ENCODE assay signal across 24 cellular contexts in genomic region chr6:29825848-29826247, GRCh38. TPM values are rescaled to one million over a fixed set of nuclear protein-coding genes. Genes with fewer than 3 reads are reported as not detected.
DNase-seq lines count a peak whose midpoint lies in the region; ATAC-seq and TF ChIP-seq lines count a peak whose summit lies in the region.
"Had no signal": no experiment of that assay in that cellular context is flagged by ENCODE, and none has a peak within 500 bp of the region (broad histone marks: within the 10 kb centered on the region; RNA-seq: fewer than 3 reads in every experiment).

No MANE protein-coding gene starts in this region.

- CTCF ChIA-PET in HCT116 (lab: Charles Lee), result interaction anchor here (0.5 to 1.5 kb wide), 3 partner anchors 8 to 172 kb away, joined by 3 to 4 read pairs (median 3); no protein-coding TSS in a partner anchor

- ATAC-seq in HCT116, result no peak; the same call in 1 of the 2 replicates
- ATAC-seq: GM12878 had no signal

- POLR2A ChIA-PET in HCT116 (lab: Charles Lee), result no interaction called here

- peak overlapping the region; percentile 20; the same call in 1 of the 2 replicates for H3K4me2 ChIP-seq in HCT116 (ENCODE audit: low read length)
- H3K4me2 ChIP-seq: BLaER1 had no signal

- peaks cover 2 to 14% of the 10 kb centered on the region in 2 experiments; a peak in 2 of 4 replicates for H3K4me1 ChIP-seq in HCT116 (ENCODE audit: control insufficient read depth in 1 of 2, insufficient read depth in 2 of 2, low read length in 2 of 2)
- H3K4me1 ChIP-seq: BE2C, BLaER1 had no signal

- H3K79me2 ChIP-seq in HCT116 (ENCODE audit: insufficient read depth, low read length), result no peaks in the 10 kb centered on the region

- no peaks in the 10 kb centered on the region for H3K9me2 ChIP-seq in HCT116 (ENCODE audit: insufficient read depth)

- no peaks in the 10 kb centered on the region for H3K36me3 ChIP-seq in HCT116 (ENCODE audit: control insufficient read depth in 1 of 2, insufficient read depth in 2 of 2, low read length in 2 of 2)
- H3K36me3 ChIP-seq: BE2C, BLaER1 had no signal

- no peak overlapping the region for H2AFZ ChIP-seq in HCT116 (ENCODE audit: low read depth, low read length, poor library complexity, severe bottlenecking)

- no peaks in the 10 kb centered on the region for H4K20me1 ChIP-seq in HCT116 (ENCODE audit: insufficient read depth)
- H4K20me1 ChIP-seq: BLaER1 had no signal

- RAD21 ChIA-PET in HCT116 (lab: Charles Lee; ENCODE audit: low non-redundant PET in 1 of 2, low total read pairs in 2 of 2, uncharacterized antibody in 2 of 2, unreplicated experiment in 2 of 2), result no interaction called here

- no peak overlapping the region for H3K9ac ChIP-seq in HCT116 (ENCODE audit: low read length)
- H3K9ac ChIP-seq: BLaER1 had no signal

- DNase-seq in HCT116 (ENCODE audit: low read depth, low spot score), result no peak
- DNase-seq in SK-MEL-5 (ENCODE audit: low read depth, low spot score), result peak; percentile 69
- DNase-seq in epithelial cell of prostate (ENCODE audit: low read depth, low spot score), result no peak
- DNase-seq in OCI-M2 (lab: John Stamatoyannopoulos, UW; ENCODE audit: unreplicated experiment), result no peak
- no peak for DNase-seq in activated CD4-positive, alpha-beta T cell treated with anti-CD3 and anti-CD28 coated beads for 4 hours
- no peak for DNase-seq in NCI-H2081 (lab: John Stamatoyannopoulos, UW)
- DNase-seq: 8988T; BE2C; C1 segment of cervical spinal cord; CD4-positive, alpha-beta memory T cell; CD4-positive, CD25-positive, alpha-beta regulatory T cell; CD8-positive, alpha-beta memory T cell; COR-L47; DMS 273 treated with DMSO at 0.1 percent for 48 hours; DMS153; DMS79; DND-41; GDM1 had no signal

- no peak for TF ChIP-seq RAD21 in HCT116 (IDR thresholded peaks at IDR 0.05; ENCODE audit: low read depth)

- H3K9me3 ChIP-seq in HCT116 (ENCODE audit: control insufficient read depth in 1 of 2, insufficient read depth in 1 of 2, low read depth in 1 of 2, low read length in 2 of 2), result no peaks in the 10 kb centered on the region
- H3K9me3 ChIP-seq: BE2C, BLaER1 had no signal

- no peak overlapping the region for H3K4me3 ChIP-seq in HCT116 (replicated peaks in 1 of 2; ENCODE audit: low read depth in 1 of 2, low read length in 2 of 2)
- H3K4me3 ChIP-seq: BLaER1, GM12878 had no signal

- intact Hi-C loops in HCT116 (cut with micrococcal nuclease), result no loop called here

- no peak overlapping the region for H3K27ac ChIP-seq in HCT116 (ENCODE audit: low read depth, low read length)
- peak overlapping the region; percentile 34 for H3K27ac ChIP-seq in epithelial cell of prostate
- H3K27ac ChIP-seq: BLaER1 had no signal

- TF ChIP-seq CTCF in HCT116 (IDR thresholded peaks at IDR 0.05 in 2 of 3, conservative IDR thresholded peaks at IDR 0.05 in 1 of 3; ENCODE audit: borderline replicate concordance in 1 of 3, insufficient read depth in 1 of 3, low read depth in 2 of 3, low read length in 2 of 3), result no peak

- H3K27me3 ChIP-seq in HCT116 (ENCODE audit: insufficient read depth, low read length), result no peaks in the 10 kb centered on the region

- no peak for TF ChIP-seq POLR2A in HCT116 (IDR thresholded peaks at IDR 0.05; ENCODE audit: borderline replicate concordance, extremely low read depth, insufficient read depth, insufficient read length)

- in situ Hi-C loops in SK-MEL-5 (cut with HindIII; ENCODE audit: low pct_unique_long_range_greater_than_20kb, low sequenced_read_pairs), result no loop called here

- BruUV-seq in HCT116 (replicated peaks; lab: Mats Ljungman, UMichigan), result no TSS peak

TF ChIP-seq in HCT116, 20 proteins besides CTCF, POLR2A, EP300 and RAD21:
- TF ChIP-seq ZNF274 (IDR thresholded peaks at IDR 0.05; ENCODE audit: low read depth, low read length), result no peak
- no peak for TF ChIP-seq ATF3 (IDR thresholded peaks at IDR 0.05)
- TF ChIP-seq REST (IDR thresholded peaks at IDR 0.05; ENCODE audit: low read depth), result no peak
- no peak for TF ChIP-seq FOSL1 (IDR thresholded peaks at IDR 0.05; ENCODE audit: low read depth)
- TF ChIP-seq SRF (IDR thresholded peaks at IDR 0.05; ENCODE audit: low read depth), result no peak
- no peak for TF ChIP-seq ZBTB33 (IDR thresholded peaks at IDR 0.05; ENCODE audit: extremely low read depth, insufficient replicate concordance, low read length)
- no peak for TF ChIP-seq POLR2AphosphoS5 (IDR thresholded peaks at IDR 0.05; ENCODE audit: low read depth, low read length)
- TF ChIP-seq SP1 (IDR thresholded peaks at IDR 0.05; ENCODE audit: low read depth), result no peak
- TF ChIP-seq TCF7L2 (IDR thresholded peaks at IDR 0.05; ENCODE audit: borderline replicate concordance, extremely low read depth, insufficient read depth, insufficient read length), result no peak
TF ChIP-seq in HCT116: peak in this region for 0.

RNA-seq across cellular contexts. Expression of gene HLA-G, which starts 1.8 kb away (rescaled TPM):
- not detected for total RNA-seq in HCT116 (2021; ENCODE audit: unreplicated experiment)
- 0.11 TPM in 1 of 2 replicates, not detected in the other for polyA plus RNA-seq in HCT116 (2012)
- total RNA-seq in SK-MEL-5 (2014; rRNA removed; shearing (Covaris generic)), result 0.32 and 0.37 TPM in 2 replicates
- polyA plus RNA-seq in SK-MEL-5 (2015; cell fraction: cytosol; rRNA removed), result 0.11 and 0.54 TPM in 2 replicates
- 1.0 TPM in 1 of 2 replicates, not detected in the other for polyA plus RNA-seq in SK-MEL-5 (2015; cell fraction: nucleus; rRNA removed)
- total RNA-seq: A673, Daoy, G401 had no signal
- polyA plus RNA-seq: AG04450 had no signal
